Comparison of ENCODE assay signal across 8 cellular contexts in the genomic region with DNA sequence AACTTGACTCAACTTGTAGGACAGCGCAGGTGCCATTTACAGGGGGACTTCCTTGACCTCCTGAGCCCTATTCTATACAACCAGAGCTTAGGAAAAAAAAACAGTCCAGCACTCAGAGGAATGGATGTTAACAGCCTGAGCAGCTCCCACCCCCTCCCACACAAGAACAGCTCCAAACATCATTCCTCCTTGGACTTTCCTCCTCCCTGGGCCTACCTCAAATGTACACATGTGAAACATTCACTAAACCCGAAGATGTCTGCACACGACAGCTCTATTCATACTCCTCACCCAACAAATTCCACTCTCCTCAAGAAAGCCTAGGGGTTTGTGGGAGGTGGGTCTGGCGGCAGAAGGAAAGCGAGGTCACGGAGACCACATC. TPM values are rescaled to one million over a fixed set of nuclear protein-coding genes. Genes with fewer than 3 reads are reported as not detected.
DNase-seq lines count a peak whose midpoint lies in the region; ATAC-seq and TF ChIP-seq lines count a peak whose summit lies in the region.

No MANE protein-coding gene starts in this region.

- TF ChIP-seq CTCF in left lung (IDR thresholded peaks at IDR 0.05): no peak

- ATAC-seq in left lung (no peak), HG02981 (IDR thresholded peaks at IDR 0.05; ENCODE audit: unreplicated experiment) (no peak)

- peaks cover 15 to 41% of the 10 kb centered on the region in 2 donors for H3K4me1 ChIP-seq in left lung
- H3K4me1 ChIP-seq in thymus (ENCODE audit: control insufficient read depth, insufficient read depth, low read length): peaks cover 22% of the 10 kb centered on the region

- H3K4me3 ChIP-seq in left lung: peak overlapping the region; percentile 85 to 91
- H3K4me3 ChIP-seq in thymus (ENCODE audit: low read length): peak overlapping the region; percentile 97

- no peak for DNase-seq in activated CD4-positive, alpha-beta T cell treated with anti-CD3 and anti-CD28 coated beads, Interleukin-2, amount 10 ng/mL, durations not matched to agents 24 days and 14 days
- no peak for DNase-seq in activated CD4-positive, alpha-beta T cell treated with anti-CD3 and anti-CD28 coated beads for 4 hours
- DNase-seq in left lung (no peak), NCI-H446 (lab: John Stamatoyannopoulos, UW) (no peak), DMS153 treated with DMSO at 0.1 percent for 48 hours (lab: John Stamatoyannopoulos, UW; ENCODE audit: unreplicated experiment) (no peak)

- H3K4me1 Mint-ChIP-seq in activated CD4-positive, alpha-beta T cell treated with anti-CD3 and anti-CD28 coated beads, Interleukin-2, amount 10 ng/mL, durations not matched to agents 24 days and 14 days: peaks cover 23% of the 10 kb centered on the region

- peaks cover 0 to 38% of the 10 kb centered on the region in 2 donors for H3K36me3 ChIP-seq in left lung
- peaks cover 31% of the 10 kb centered on the region for H3K36me3 ChIP-seq in thymus (ENCODE audit: control insufficient read depth, insufficient read depth)

- peaks cover 40% of the 10 kb centered on the region for H3K36me3 Mint-ChIP-seq in activated CD4-positive, alpha-beta T cell treated with anti-CD3 and anti-CD28 coated beads, Interleukin-2, amount 10 ng/mL, durations not matched to agents 24 days and 14 days (ENCODE audit: low read depth)

- 19% methylated on average over 6 of the region's 6 CpGs for WGBS in thymus

- no peaks in the 10 kb centered on the region for H3K27me3 ChIP-seq in left lung
- no peaks in the 10 kb centered on the region for H3K27me3 ChIP-seq in thymus (ENCODE audit: control insufficient read depth, insufficient read depth)

- no peaks in the 10 kb centered on the region for H3K9me3 Mint-ChIP-seq in activated CD4-positive, alpha-beta T cell treated with anti-CD3 and anti-CD28 coated beads, Interleukin-2, amount 10 ng/mL, durations not matched to agents 24 days and 14 days

- no peaks in the 10 kb centered on the region for H3K27me3 Mint-ChIP-seq in activated CD4-positive, alpha-beta T cell treated with anti-CD3 and anti-CD28 coated beads, Interleukin-2, amount 10 ng/mL, durations not matched to agents 24 days and 14 days

- peak overlapping the region; percentile 93 for H3K4me3 Mint-ChIP-seq in activated CD4-positive, alpha-beta T cell treated with anti-CD3 and anti-CD28 coated beads, Interleukin-2, amount 10 ng/mL, durations not matched to agents 24 days and 14 days

- H3K27ac ChIP-seq in angular gyrus (ENCODE audit: low read depth, low read length) (peak overlapping the region; percentile 80), left lung (peak overlapping the region; percentile 88 to 95), thymus (ENCODE audit: low read depth) (peak overlapping the region; percentile 78)

- intact Hi-C loops in activated CD4-positive, alpha-beta T cell treated with anti-CD3 and anti-CD28 coated beads, Interleukin-2, amount 10 ng/mL, durations not matched to agents 24 days and 14 days (cut with micrococcal nuclease): loop anchor here (1.0 to 2.0 kb wide), 3 partner anchors 27 to 189 kb away; partner anchors contain the start of gene SLC26A6
- intact Hi-C loops in left lung (cut with DNase I): no loop called here

- no peaks in the 10 kb centered on the region for H3K9me3 ChIP-seq in left lung
- H3K9me3 ChIP-seq in thymus (ENCODE audit: control insufficient read depth): no peaks in the 10 kb centered on the region

- H3K27ac Mint-ChIP-seq in activated CD4-positive, alpha-beta T cell treated with anti-CD3 and anti-CD28 coated beads, Interleukin-2, amount 10 ng/mL, durations not matched to agents 24 days and 14 days: peak overlapping the region; percentile 91

RNA-seq across cellular contexts. Expression of gene ATRIP, which starts 0.5 kb away (rescaled TPM):
- total RNA-seq in activated CD4-positive, alpha-beta T cell treated with anti-CD3 and anti-CD28 coated beads, Interleukin-2, amount 10 ng/mL, durations not matched to agents 24 days and 14 days: 18.3 and 20.0 TPM in 2 replicates
- total RNA-seq in left lung: 1 to 10 TPM; 7.4 to 9.9 TPM
- 8.4 TPM for polyA plus RNA-seq in thymus

RNA-seq across cellular contexts. Expression of gene TMA7, which starts 6.0 kb away (rescaled TPM):
- 272 and 275 TPM in 2 replicates for total RNA-seq in activated CD4-positive, alpha-beta T cell treated with anti-CD3 and anti-CD28 coated beads, Interleukin-2, amount 10 ng/mL, durations not matched to agents 24 days and 14 days
- total RNA-seq in left lung: 100 to 1,000 TPM; 174 to 211 TPM
- 735 TPM for polyA plus RNA-seq in thymus

RNA-seq across cellular contexts. Expression of gene CCDC51, which starts 6.1 kb away (rescaled TPM):
- total RNA-seq in activated CD4-positive, alpha-beta T cell treated with anti-CD3 and anti-CD28 coated beads, Interleukin-2, amount 10 ng/mL, durations not matched to agents 24 days and 14 days: 24.4 and 25.9 TPM in 2 replicates
- total RNA-seq in left lung: 10 to 100 TPM; 13.4 to 14.7 TPM
- polyA plus RNA-seq in thymus: 14.1 TPM

RNA-seq across cellular contexts. Expression of gene PLXNB1, which starts 16.1 kb away (rescaled TPM):
- total RNA-seq in activated CD4-positive, alpha-beta T cell treated with anti-CD3 and anti-CD28 coated beads, Interleukin-2, amount 10 ng/mL, durations not matched to agents 24 days and 14 days: 5.7 and 6.5 TPM in 2 replicates
- 100 to 1,000 TPM in 1 of 2 donors, 10 to 100 TPM in 1; 65.0 to 128 TPM for total RNA-seq in left lung
- 112 TPM for polyA plus RNA-seq in thymus

RNA-seq across cellular contexts. Expression of gene SHISA5, which starts 57.9 kb away (rescaled TPM):
- 79.1 and 84.9 TPM in 2 replicates for total RNA-seq in activated CD4-positive, alpha-beta T cell treated with anti-CD3 and anti-CD28 coated beads, Interleukin-2, amount 10 ng/mL, durations not matched to agents 24 days and 14 days
- 100 to 1,000 TPM; 179 to 206 TPM for total RNA-seq in left lung
- polyA plus RNA-seq in thymus: 104 TPM
